8 cellular contexts compared by ENCODE assay signal in the genomic region with DNA sequence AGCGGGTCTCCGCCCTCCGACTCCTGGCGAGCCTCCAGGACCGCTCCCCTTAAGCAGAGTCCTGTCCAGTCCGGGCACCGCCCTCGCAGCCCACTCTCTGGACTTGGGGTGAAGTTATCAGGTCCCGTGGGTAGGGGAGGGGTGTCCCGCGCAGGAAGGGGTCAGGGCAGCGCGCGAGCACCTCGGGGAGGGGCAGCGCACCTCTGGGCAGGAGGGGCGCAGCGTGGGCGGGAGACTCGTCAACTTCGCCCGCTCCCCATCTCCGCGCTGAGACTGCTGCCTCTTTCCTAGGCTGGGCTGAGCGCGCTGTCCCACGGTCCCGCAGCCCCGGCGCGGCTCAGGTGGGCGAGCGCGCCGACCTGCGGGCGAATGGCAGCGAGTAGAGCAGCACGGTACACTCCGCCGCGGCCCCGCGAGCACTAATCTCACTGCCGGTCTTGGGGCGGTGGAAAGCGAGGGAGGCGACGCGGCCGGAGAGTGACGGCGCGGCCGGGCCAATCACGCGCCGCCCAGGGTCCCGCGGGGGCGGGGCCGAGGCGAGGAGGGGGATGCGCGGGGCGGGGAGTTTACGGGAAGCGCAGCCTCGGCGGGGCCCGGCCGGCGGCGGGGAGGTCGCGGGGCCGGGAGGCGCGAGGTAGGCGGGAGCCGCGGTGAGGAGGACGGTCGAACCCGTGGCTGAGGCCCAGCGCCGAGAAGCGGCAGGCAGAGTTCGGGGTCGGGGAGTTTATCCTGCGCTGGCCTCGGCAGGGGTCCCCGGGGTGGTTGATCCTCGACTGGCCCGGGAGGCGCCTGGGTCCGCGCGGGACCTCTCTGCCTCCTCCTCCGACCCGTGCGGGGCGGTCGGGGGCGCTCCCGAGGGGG. TPM values are rescaled to one million over a fixed set of nuclear protein-coding genes. Genes with fewer than 3 reads are reported as not detected.
DNase-seq lines count a peak whose midpoint lies in the region; ATAC-seq, FAIRE-seq and TF ChIP-seq lines count a peak whose summit lies in the region.

A gene (minus strand): TSS at position 421 of the 861 bp plus-strand sequence. CDS start 696 bp downstream, outside the sequence.

- H3K27me3 Mint-ChIP-seq in activated naive CD8-positive, alpha-beta T cell treated with anti-CD3 and anti-CD28 coated beads, Interleukin-2, amount 10 ng/mL, durations not matched to agents 7 days and 5 days, result peaks cover 2% of the 10 kb centered on the region

- POLR2A ChIA-PET in activated naive CD8-positive, alpha-beta T cell treated with anti-CD3 and anti-CD28 coated beads, Interleukin-2, amount 10 ng/mL, durations not matched to agents 7 days and 5 days (lab: Charles Lee), result interaction anchor here (0.8 to 2.0 kb wide), 5 partner anchors 9 to 456 kb away, joined by 3 to 10 read pairs (median 3); a partner anchor contains a TSS

- ATAC-seq in activated naive CD8-positive, alpha-beta T cell treated with anti-CD3 and anti-CD28 coated beads, Interleukin-2, amount 10 ng/mL, durations not matched to agents 7 days and 5 days (ENCODE audit: low read depth), result peak; percentile 88
- ATAC-seq in Right ventricle myocardium superior (ENCODE audit: poor library complexity), result peak; percentile 96

- H3K9me2 ChIP-seq in SU-DHL-6 (replicated peaks; ENCODE audit: insufficient read depth, low read length), result no peaks in the 10 kb centered on the region

- H3K4me1 ChIP-seq in transverse colon, result peaks cover 5 to 34% (median 27%) of the 10 kb centered on the region in 4 donors

- no peaks in the 10 kb centered on the region for H3K79me2 ChIP-seq in SU-DHL-6 (ENCODE audit: insufficient read depth, low read length)

- no peaks in the 10 kb centered on the region for H3K27me3 ChIP-seq in GM06990 (replicated peaks; ENCODE audit: control insufficient read depth, insufficient read depth, low read length)
- no peaks in the 10 kb centered on the region for H3K27me3 ChIP-seq in SU-DHL-6 (ENCODE audit: low read length)
- no peaks in the 10 kb centered on the region for H3K27me3 ChIP-seq in transverse colon

- peak; percentile 43 for FAIRE-seq in H54 (lab: Jason Lieb, UNC)

- peak within 1 kb of the TSS; percentile 71 for H3K4me3 ChIP-seq in GM06990 (replicated peaks; ENCODE audit: low read depth, low read length)
- H3K4me3 ChIP-seq in LNCaP clone FGC (ENCODE audit: low read depth, low read length), result peak within 1 kb of the TSS; percentile 61
- H3K4me3 ChIP-seq in SU-DHL-6 (ENCODE audit: insufficient read depth, low read length, poor library complexity, severe bottlenecking), result peak within 1 kb of the TSS; percentile 57
- peak within 1 kb of the TSS; percentile 58 to 82 (median 76) for H3K4me3 ChIP-seq in transverse colon

- H3K4me2 ChIP-seq in SU-DHL-6 (ENCODE audit: low read depth, low read length, poor library complexity, severe bottlenecking), result peak within 1 kb of the TSS; percentile 90

- H3K36me3 ChIP-seq in GM06990 (ENCODE audit: control insufficient read depth, insufficient read depth, low read length) (no peaks in the 10 kb centered on the region), SU-DHL-6 (ENCODE audit: low read length) (no peaks in the 10 kb centered on the region), transverse colon (no peaks in the 10 kb centered on the region)

- peak; percentile 82 for TF ChIP-seq POLR2A in H54 (IDR thresholded peaks at IDR 0.05; ENCODE audit: low read depth, low read length)
- peak; percentile 94 for TF ChIP-seq POLR2A in transverse colon (IDR thresholded peaks at IDR 0.05)

- DNase-seq in GM06990 (ENCODE audit: extremely low read depth, insufficient read length), result peak; percentile 93
- DNase-seq in H54 (ENCODE audit: insufficient read length, low spot score), result peak; percentile 74
- no peak for DNase-seq in LNCaP clone FGC (ENCODE audit: low read depth)
- DNase-seq in activated naive CD8-positive, alpha-beta T cell treated with anti-CD3 and anti-CD28 coated beads, Interleukin-2, amount 10 ng/mL, durations not matched to agents 7 days and 5 days, result peak; percentile 97
- peak; percentile 94 for DNase-seq in Right ventricle myocardium superior
- DNase-seq in pons (ENCODE audit: low spot score), result peak; percentile 75
- peak; percentile 93 for DNase-seq in transverse colon

- no peaks in the 10 kb centered on the region for H3K9me3 ChIP-seq in SU-DHL-6 (ENCODE audit: insufficient read depth, low read length)
- no peaks in the 10 kb centered on the region for H3K9me3 ChIP-seq in transverse colon

- H3K9ac ChIP-seq in SU-DHL-6 (ENCODE audit: low read length), result peak within 1 kb of the TSS; percentile 62

- H2AFZ ChIP-seq in SU-DHL-6 (ENCODE audit: low read depth, low read length, severe bottlenecking), result peak within 1 kb of the TSS; percentile 70

- in situ Hi-C loops in transverse colon (cut with MboI; ENCODE audit: low pct_ligation_motif_present in 1 of 4, low pct_unique_long_range_greater_than_20kb in 1 of 4, low sequenced_read_pairs in 3 of 4), result loop anchor here in 1 of 4 donors (25.0 kb wide), 1 partner anchor 212 kb away; no protein-coding TSS in a partner anchor

- peaks cover 38% of the 10 kb centered on the region for H3K4me1 Mint-ChIP-seq in activated naive CD8-positive, alpha-beta T cell treated with anti-CD3 and anti-CD28 coated beads, Interleukin-2, amount 10 ng/mL, durations not matched to agents 7 days and 5 days

- H3K9me3 Mint-ChIP-seq in activated naive CD8-positive, alpha-beta T cell treated with anti-CD3 and anti-CD28 coated beads, Interleukin-2, amount 10 ng/mL, durations not matched to agents 7 days and 5 days, result no peaks in the 10 kb centered on the region

- H3K4me3 Mint-ChIP-seq in activated naive CD8-positive, alpha-beta T cell treated with anti-CD3 and anti-CD28 coated beads, Interleukin-2, amount 10 ng/mL, durations not matched to agents 7 days and 5 days, result peak within 1 kb of the TSS; percentile 96

- H3F3A ChIP-seq in SU-DHL-6 (ENCODE audit: insufficient read depth), result peaks cover 4% of the 10 kb centered on the region; the same call in 1 of the 2 replicates

- intact Hi-C loops in Right ventricle myocardium superior (cut with DNase I), result loop anchor here (10.0 kb wide), 1 partner anchor 205 kb away; no protein-coding TSS in a partner anchor
- intact Hi-C loops in transverse colon (cut with DNase I; ENCODE audit: low total_unique reads), result loop anchor here (2.0 to 10.0 kb wide), 2 partner anchors 41 to 205 kb away; no protein-coding TSS in a partner anchor

- no peaks in the 10 kb centered on the region; the same call in 1 of the 2 replicates for H4K20me1 ChIP-seq in SU-DHL-6 (ENCODE audit: low read depth, low read length)

- H3K27ac Mint-ChIP-seq in activated naive CD8-positive, alpha-beta T cell treated with anti-CD3 and anti-CD28 coated beads, Interleukin-2, amount 10 ng/mL, durations not matched to agents 7 days and 5 days, result peak within 1 kb of the TSS; percentile 88

- TF ChIP-seq EP300 in transverse colon (IDR thresholded peaks at IDR 0.05; ENCODE audit: low read depth), result no peak

- TF ChIP-seq CTCF in GM06990 (IDR thresholded peaks at IDR 0.05; ENCODE audit: insufficient read depth, low read length, poor library complexity, severe bottlenecking), result no peak
- peak; percentile 38 for TF ChIP-seq CTCF in LNCaP clone FGC (IDR thresholded peaks at IDR 0.05; ENCODE audit: control insufficient read depth, extremely low read depth, insufficient read depth)
- TF ChIP-seq CTCF in SU-DHL-6 (IDR thresholded peaks at IDR 0.05; ENCODE audit: insufficient read depth, low read length, poor library complexity, severe bottlenecking), result no peak
- no peak for TF ChIP-seq CTCF in transverse colon (IDR thresholded peaks at IDR 0.05)

- H3K36me3 Mint-ChIP-seq in activated naive CD8-positive, alpha-beta T cell treated with anti-CD3 and anti-CD28 coated beads, Interleukin-2, amount 10 ng/mL, durations not matched to agents 7 days and 5 days, result peaks cover 9% of the 10 kb centered on the region

- H3K27ac ChIP-seq in SU-DHL-6 (ENCODE audit: low read depth, low read length) (no peak within 1 kb of the TSS), transverse colon (peak within 1 kb of the TSS; percentile 95 to 99 (median 96))

- 1% methylated on average over 26 of the region's 106 CpGs; no CpG with 5 or more reads in 1 of the 2 donors for WGBS in transverse colon (ENCODE audit: low coverage in 1 of 2), 2 donors

RNA-seq across cellular contexts. Expression of the gene that starts here (rescaled TPM):
- total RNA-seq in activated naive CD8-positive, alpha-beta T cell treated with anti-CD3 and anti-CD28 coated beads, Interleukin-2, amount 10 ng/mL, durations not matched to agents 7 days and 5 days, result 10 to 100 TPM; 19.2 to 19.5 TPM
- total RNA-seq in Right ventricle myocardium superior (17.2 TPM), transverse colon (100 to 1,000 TPM in 2 of 4 donors, 10 to 100 TPM in 2; 52.7 to 123 (median 97.1) TPM)
